26 cellular contexts compared by ENCODE assay signal in the genomic region with DNA sequence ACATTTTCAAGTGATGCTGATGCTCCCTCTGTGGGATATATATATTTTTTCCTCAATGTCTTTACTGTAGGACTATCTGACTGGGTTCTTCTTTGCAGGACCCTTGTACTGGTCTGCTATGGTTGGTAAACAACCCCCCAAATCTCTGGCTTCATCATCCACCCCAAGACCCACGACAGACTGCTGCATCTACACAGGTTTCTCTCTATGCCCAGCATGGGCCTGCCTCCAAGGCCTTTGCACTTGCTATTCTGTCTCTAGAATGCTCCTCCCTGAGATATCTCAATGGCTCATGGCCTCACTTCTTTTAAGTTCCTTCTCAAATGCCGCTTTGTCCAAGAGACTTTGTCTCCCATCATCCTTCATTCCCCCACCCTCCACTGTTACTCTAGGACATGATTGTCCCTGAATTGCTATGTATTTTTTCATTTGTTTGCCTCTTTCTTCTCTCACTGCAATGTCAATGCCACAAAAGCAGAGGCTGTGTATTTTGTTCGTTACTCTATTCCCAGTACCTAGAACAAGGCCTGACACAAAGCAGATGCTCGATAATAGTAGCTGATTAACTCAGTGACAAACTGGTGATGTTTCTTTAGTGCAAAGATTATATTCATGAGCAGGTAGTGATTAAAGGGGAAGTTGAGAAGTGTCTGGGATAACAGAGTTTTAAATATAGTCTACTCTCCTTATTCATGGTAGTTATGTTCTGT.
"Had no signal": no experiment of that assay in that cellular context is flagged by ENCODE, and none has a peak within 500 bp of the region (broad histone marks: within the 10 kb centered on the region; RNA-seq: fewer than 3 reads in every experiment).

No MANE protein-coding gene starts in this region.

- ATAC-seq: effector memory CD8-positive, alpha-beta T cell; esophagus mucosa; gastrocnemius medialis; left cardiac atrium; left ventricle myocardium superior; lower lobe of right lung; natural killer cell; right cardiac atrium; stimulated activated memory B cell treated with anti-CD40 and anti-IgM and Interleukin-4, amounts not matched to agents 10 μg/mL and 1 μg/mL and 100 μg/mL, for 72 hours; stimulated activated naive CD8-positive, alpha-beta T cell treated with anti-CD3 and anti-CD28 coated beads, Interleukin-15, Interleukin-2, amounts not matched to agents 100 U/mL and 50 U/mL, for 24 hours had no signal

- DNase-seq: caudate nucleus; cerebellar nuclear complex; cortex of kidney; effector memory CD8-positive, alpha-beta T cell; foreskin fibroblast; gastrocnemius medialis; head of caudate nucleus; left cardiac atrium; left ventricle myocardium superior; lower lobe of right lung; natural killer cell; right cardiac atrium; sigmoid colon; stimulated activated CD4-positive, alpha-beta T cell treated with anti-CD3 and anti-CD28 coated beads, Interleukin-2, amount 100 ng/mL, for 24 hours; stimulated activated CD4-positive, alpha-beta T cell treated with anti-CD3 and anti-CD28 coated beads, Interleukin-4, amount 100 ng/mL, for 4 hours; stimulated activated naive CD8-positive, alpha-beta T cell treated with anti-CD3 and anti-CD28 coated beads, Interleukin-15, Interleukin-2, amounts not matched to agents 100 U/mL and 50 U/mL, for 24 hours; substantia nigra; tibial artery; upper lobe of left lung had no signal

- H3K9me3 Mint-ChIP-seq: effector memory CD8-positive, alpha-beta T cell; natural killer cell had no signal

- H3K27me3 ChIP-seq: sigmoid colon, testis, tibial artery, upper lobe of left lung had no signal

- H3K4me1 ChIP-seq: gastrocnemius medialis, lower lobe of right lung, prostate gland, upper lobe of left lung had no signal

- H3K4me1 Mint-ChIP-seq: memory B cell; natural killer cell; stimulated activated memory B cell treated with anti-CD40 and anti-IgM and Interleukin-4, amounts not matched to agents 10 μg/mL and 1 μg/mL and 100 μg/mL, for 72 hours had no signal

- H3K27ac Mint-ChIP-seq: effector memory CD8-positive, alpha-beta T cell; memory B cell; natural killer cell; stimulated activated memory B cell treated with anti-CD40 and anti-IgM and Interleukin-4, amounts not matched to agents 10 μg/mL and 1 μg/mL and 100 μg/mL, for 72 hours had no signal

- H3K4me3 Mint-ChIP-seq: effector memory CD8-positive, alpha-beta T cell; memory B cell; natural killer cell; neural crest cell; stimulated activated memory B cell treated with anti-CD40 and anti-IgM and Interleukin-4, amounts not matched to agents 10 μg/mL and 1 μg/mL and 100 μg/mL, for 72 hours had no signal

- H3K27ac ChIP-seq: gastrocnemius medialis, lower lobe of right lung, neutrophil, prostate gland, sigmoid colon, tibial artery, upper lobe of left lung had no signal

- H3K36me3 Mint-ChIP-seq: memory B cell; natural killer cell; stimulated activated memory B cell treated with anti-CD40 and anti-IgM and Interleukin-4, amounts not matched to agents 10 μg/mL and 1 μg/mL and 100 μg/mL, for 72 hours had no signal

- H3K36me3 ChIP-seq: gastrocnemius medialis, lower lobe of right lung, neutrophil, prostate gland, upper lobe of left lung had no signal

- H3K9me3 ChIP-seq: gastrocnemius medialis, neutrophil, prostate gland, sigmoid colon, testis had no signal

- H3K4me3 ChIP-seq: gastrocnemius medialis, lower lobe of right lung, prostate gland, sigmoid colon, testis, tibial artery, upper lobe of left lung had no signal
